ENCODE assay signal across 35 cellular contexts in the genomic region with DNA sequence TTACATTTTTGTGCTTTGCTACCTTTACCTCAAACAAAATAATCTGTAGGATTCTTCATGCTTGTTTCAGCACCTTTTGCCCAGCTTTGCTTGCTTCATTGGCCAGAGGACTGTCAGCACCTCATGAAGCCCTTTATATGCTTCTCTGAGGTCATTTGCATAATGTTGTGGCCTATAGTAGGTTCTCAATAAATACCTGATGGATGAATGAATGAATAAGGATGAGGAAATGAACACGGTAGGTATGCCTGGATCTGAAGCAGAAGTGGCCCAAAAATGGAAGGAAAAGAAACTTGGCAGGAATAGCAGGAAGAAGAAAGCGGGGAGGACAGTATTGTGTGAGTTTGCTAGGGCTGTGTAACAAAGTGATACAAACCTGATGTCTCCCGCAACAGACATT.
"Had no signal": no experiment of that assay in that cellular context is flagged by ENCODE, and none has a peak within 500 bp of the region (broad histone marks: within the 10 kb centered on the region; RNA-seq: fewer than 3 reads in every experiment).

No MANE protein-coding gene starts in this region.

- DNase-seq: Karpas-422, Kasumi-1, MG63, MM.1S, NCI-H1048, NCI-H1092, NCI-H1092 treated with DMSO at 0.1 percent for 48 hours, NCI-H1105, NCI-H1105 treated with DMSO at 0.1 percent for 48 hours, NCI-H1417, NCI-H1417 treated with DMSO at 0.1 percent for 48 hours, NCI-H1436 treated with DMSO at 0.1 percent for 48 hours, NCI-H146, NCI-H1694, NCI-H1694 treated with DMSO at 0.1 percent for 48 hours, NCI-H187, NCI-H187 treated with DMSO at 0.1 percent for 48 hours, NCI-H1930, NCI-H2029, NCI-H2029 treated with DMSO at 0.1 percent for 48 hours, NCI-H2081, NCI-H2081 treated with DMSO at 0.1 percent for 48 hours, NCI-H2107, NCI-H2171, NCI-H2171 treated with DMSO at 0.1 percent for 48 hours, NCI-H2227 treated with DMSO at 0.1 percent for 48 hours, NCI-H226, NCI-H345, NCI-H446, NCI-H446 treated with DMSO at 0.1 percent for 48 hours, NCI-H510A, NCI-H510A treated with DMSO at 0.1 percent for 48 hours, NCI-H524, NCI-H524 treated with DMSO at 0.1 percent for 48 hours had no signal

- H3K4me3 ChIP-seq: MG63 had no signal

- H3K9me3 ChIP-seq: MG63 had no signal

- H3K36me3 ChIP-seq: MG63 had no signal

- H3K27ac ChIP-seq: KMS-11 had no signal
